In the genomic region with DNA sequence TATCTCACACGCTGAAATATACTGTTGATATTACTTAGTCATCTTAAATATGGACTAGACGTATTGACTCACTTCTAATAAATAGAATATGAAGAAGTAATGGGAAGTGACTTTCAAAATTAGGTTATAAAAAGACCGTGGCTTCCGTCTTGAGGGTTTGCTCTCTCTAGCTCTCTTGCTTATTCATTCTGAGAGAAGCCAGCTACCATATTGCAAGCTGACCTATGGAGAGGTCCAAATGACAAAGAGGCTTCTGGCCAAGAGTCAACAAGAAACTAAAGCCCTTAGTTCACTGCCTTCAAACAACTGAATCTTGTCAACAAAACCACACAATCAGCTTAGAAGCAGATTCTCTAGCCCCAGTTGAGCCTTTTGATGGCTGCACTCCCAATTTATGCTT, we compare ENCODE assay signal across 16 cellular contexts. TPM values are rescaled to one million over a fixed set of nuclear protein-coding genes. Genes with fewer than 3 reads are reported as not detected.
A peak's percentile ranks its signal among the peaks of the same experiment; 100 is the strongest.
DNase-seq lines count a peak whose midpoint lies in the region; ATAC-seq and TF ChIP-seq lines count a peak whose summit lies in the region.
"Had no signal": no experiment of that assay in that cellular context is flagged by ENCODE, and none has a peak within 500 bp of the region (broad histone marks: within the 10 kb centered on the region; RNA-seq: fewer than 3 reads in every experiment).

No MANE protein-coding gene starts in this region.

- TF ChIP-seq POLR2A in breast epithelium (IDR thresholded peaks at IDR 0.05) = no peak

- no peak overlapping the region for H3K4me2 ChIP-seq in osteoblast (ENCODE audit: insufficient read depth, low read length)

- DNase-seq in GM12865 (ENCODE audit: low read depth) = peak; percentile 85
- no peak for DNase-seq in osteoblast (ENCODE audit: insufficient read length, low spot score, missing footprints)
- DNase-seq in AML-193 (lab: John Stamatoyannopoulos, UW) = no peak
- DNase-seq in DMS53 treated with DMSO at 0.1 percent for 48 hours (lab: John Stamatoyannopoulos, UW; ENCODE audit: unreplicated experiment) = no peak
- no peak for DNase-seq in breast epithelium (ENCODE audit: low spot score in 2 of 2)
- DNase-seq: ACHN; activated CD8-positive, alpha-beta T cell treated with anti-CD3 and anti-CD28 coated beads for 36 hours; COR-L47; left ventricle myocardium superior; psoas muscle; stimulated activated CD4-positive, alpha-beta T cell treated with anti-CD3 and anti-CD28 coated beads, Interleukin-15, amount 100 ng/mL, for 24 hours; tibial artery had no signal

- no peak overlapping the region for H2AFZ ChIP-seq in osteoblast (ENCODE audit: low read length)

- peak; percentile 78 for ATAC-seq in GM19035 (IDR thresholded peaks at IDR 0.05; ENCODE audit: unreplicated experiment)
- peak; percentile 82 for ATAC-seq in HG02623 (IDR thresholded peaks at IDR 0.05; ENCODE audit: unreplicated experiment)
- ATAC-seq in HG03442 (IDR thresholded peaks at IDR 0.05; ENCODE audit: unreplicated experiment) = peak; percentile 91
- ATAC-seq: activated CD8-positive, alpha-beta T cell treated with anti-CD3 and anti-CD28 coated beads for 36 hours; left ventricle myocardium superior; psoas muscle had no signal

- intact Hi-C loops in breast epithelium (cut with DNase I; ENCODE audit: low total_unique reads) = no loop called here

- no peaks in the 10 kb centered on the region for H3K36me3 ChIP-seq in osteoblast (ENCODE audit: insufficient read depth, low read length)
- no peaks in the 10 kb centered on the region for H3K36me3 ChIP-seq in breast epithelium
- H3K36me3 ChIP-seq: SJSA1, tibial artery had no signal

- H3K27me3 ChIP-seq in osteoblast (ENCODE audit: insufficient read depth, low read length) = no peaks in the 10 kb centered on the region
- H3K27me3 ChIP-seq in breast epithelium = no peaks in the 10 kb centered on the region
- H3K27me3 ChIP-seq: SJSA1, tibial artery had no signal

- H3K4me3 ChIP-seq in GM12865 (ENCODE audit: low read depth, low read length) = no peak overlapping the region
- H3K4me3 ChIP-seq in osteoblast (ENCODE audit: insufficient read depth, low read length) = no peak overlapping the region
- H3K4me3 ChIP-seq in breast epithelium = no peak overlapping the region
- H3K4me3 ChIP-seq: psoas muscle, SJSA1, tibial artery had no signal

- no peaks in the 10 kb centered on the region for H4K20me1 ChIP-seq in osteoblast (ENCODE audit: insufficient read depth, low read length)

- TF ChIP-seq CTCF in GM12865 (IDR thresholded peaks at IDR 0.05; ENCODE audit: insufficient read depth, low read depth, low read length, missing control alignments) (no peak), osteoblast (IDR thresholded peaks at IDR 0.05; ENCODE audit: extremely low read depth, low read depth, low read length) (no peak), breast epithelium (IDR thresholded peaks at IDR 0.05) (no peak)

- H3K9me3 ChIP-seq in osteoblast (ENCODE audit: low read depth, low read length) (no peaks in the 10 kb centered on the region), breast epithelium (no peaks in the 10 kb centered on the region)
- H3K9me3 ChIP-seq: psoas muscle, SJSA1, tibial artery had no signal

- H3K27ac ChIP-seq in osteoblast (ENCODE audit: low read depth, low read length) = no peak overlapping the region
- no peak overlapping the region for H3K27ac ChIP-seq in breast epithelium
- H3K27ac ChIP-seq: psoas muscle, SJSA1, tibial artery had no signal

- H3K79me2 ChIP-seq in osteoblast (ENCODE audit: insufficient read depth, low read length) = no peaks in the 10 kb centered on the region

- H3K4me1 ChIP-seq in osteoblast (ENCODE audit: insufficient read depth, low read length) = no peaks in the 10 kb centered on the region
- H3K4me1 ChIP-seq in breast epithelium = no peaks in the 10 kb centered on the region
- H3K4me1 ChIP-seq: psoas muscle, SJSA1, tibial artery had no signal

RNA-seq across cellular contexts. Expression of a gene that starts 46.1 kb away (rescaled TPM):
- total RNA-seq in osteoblast (not detected in 2 replicates), breast epithelium (under 1 TPM in 2 of 3 donors, not detected in 1; 0.15 to 0.48 TPM)
- total RNA-seq: activated CD8-positive, alpha-beta T cell treated with anti-CD3 and anti-CD28 coated beads for 36 hours; SJSA1 had no signal
